19 cellular contexts compared by ENCODE assay signal in the genomic region with DNA sequence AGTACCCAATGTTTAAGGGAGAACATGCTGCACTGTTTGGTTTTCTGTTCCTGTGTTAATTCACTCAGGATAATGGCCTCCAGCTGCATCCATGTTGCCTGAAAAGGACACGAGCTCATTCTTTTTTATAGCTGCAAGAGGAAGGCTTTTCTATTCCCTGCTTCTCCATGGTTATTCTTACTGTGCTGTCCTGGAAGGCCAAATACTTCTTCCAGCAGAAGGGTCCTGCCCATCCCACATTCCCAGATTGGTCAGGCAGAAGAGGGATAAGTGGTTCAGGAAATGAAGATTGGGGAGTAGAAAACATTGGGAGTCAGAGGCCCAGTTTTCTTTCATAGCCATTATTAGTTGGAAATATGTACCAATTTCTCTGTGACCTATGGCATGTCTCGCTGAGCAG.
A peak's percentile ranks its signal among the peaks of the same experiment; 100 is the strongest.
DNase-seq lines count a peak whose midpoint lies in the region; ATAC-seq and TF ChIP-seq lines count a peak whose summit lies in the region.
"Had no signal": no experiment of that assay in that cellular context is flagged by ENCODE, and none has a peak within 500 bp of the region (broad histone marks: within the 10 kb centered on the region; RNA-seq: fewer than 3 reads in every experiment).

No MANE protein-coding gene starts in this region.

- H3K27ac ChIP-seq in esophagus muscularis mucosa (replicated peaks in 1 of 4) (peak overlapping the region; percentile 92 to 99 (median 96)), psoas muscle (peak overlapping the region; percentile 83)
- H3K27ac ChIP-seq in naive thymus-derived CD4-positive, alpha-beta T cell (ENCODE audit: low read depth, low read length), result no peak overlapping the region

- H3K4me3 Mint-ChIP-seq in type B pancreatic cell, result peak overlapping the region; percentile 51
- H3K4me3 Mint-ChIP-seq in naive thymus-derived CD4-positive, alpha-beta T cell, result no peak overlapping the region
- H3K4me3 Mint-ChIP-seq: activated CD4-positive, alpha-beta T cell treated with anti-CD3 and anti-CD28 coated beads for 36 hours; activated naive CD8-positive, alpha-beta T cell; CD14-positive monocyte; central memory CD8-positive, alpha-beta T cell; stimulated activated memory B cell treated with anti-CD40 and anti-IgM and Interleukin-4, amounts not matched to agents 10 μg/mL and 1 μg/mL and 100 μg/mL, for 72 hours; T-helper 1 cell treated with Interleukin-12 subunit alpha and Interleukin-12 subunit beta and Interleukin-4 antibody, amounts not matched to agents 30 μg/mL and 1 μg/mL, for 36 hours had no signal

- no peaks in the 10 kb centered on the region for H3K27me3 ChIP-seq in esophagus muscularis mucosa
- no peaks in the 10 kb centered on the region for H3K27me3 ChIP-seq in psoas muscle (ENCODE audit: insufficient read depth in 3 of 3, low read length in 2 of 3)
- H3K27me3 ChIP-seq in naive thymus-derived CD4-positive, alpha-beta T cell (ENCODE audit: control insufficient read depth in 2 of 2, insufficient read depth in 2 of 2, low read length in 2 of 2), result no peaks in the 10 kb centered on the region

- H3K9me3 ChIP-seq in esophagus muscularis mucosa (no peaks in the 10 kb centered on the region), psoas muscle (no peaks in the 10 kb centered on the region)
- H3K9me3 ChIP-seq in naive thymus-derived CD4-positive, alpha-beta T cell (ENCODE audit: control insufficient read depth in 2 of 3, low read length in 3 of 3), result no peaks in the 10 kb centered on the region

- no peaks in the 10 kb centered on the region for H3K9me3 Mint-ChIP-seq in type B pancreatic cell
- H3K9me3 Mint-ChIP-seq in naive thymus-derived CD4-positive, alpha-beta T cell, result no peaks in the 10 kb centered on the region
- H3K9me3 Mint-ChIP-seq: CD14-positive monocyte; central memory CD8-positive, alpha-beta T cell; stimulated activated memory B cell treated with anti-CD40 and anti-IgM and Interleukin-4, amounts not matched to agents 10 μg/mL and 1 μg/mL and 100 μg/mL, for 72 hours; T-helper 1 cell treated with Interleukin-12 subunit alpha and Interleukin-12 subunit beta and Interleukin-4 antibody, amounts not matched to agents 30 μg/mL and 1 μg/mL, for 36 hours had no signal

- H3K4me3 ChIP-seq in esophagus muscularis mucosa (peak overlapping the region; percentile 62 to 79 (median 72)), psoas muscle (peak overlapping the region; percentile 70)
- no peak overlapping the region for H3K4me3 ChIP-seq in naive thymus-derived CD4-positive, alpha-beta T cell (ENCODE audit: low read length)

- no peak for TF ChIP-seq POLR2A in esophagus muscularis mucosa (IDR thresholded peaks at IDR 0.05; ENCODE audit: low read depth)

- peak overlapping the region; percentile 62 for H3K27ac Mint-ChIP-seq in type B pancreatic cell
- no peak overlapping the region for H3K27ac Mint-ChIP-seq in naive thymus-derived CD4-positive, alpha-beta T cell
- H3K27ac Mint-ChIP-seq: activated CD4-positive, alpha-beta T cell treated with anti-CD3 and anti-CD28 coated beads for 36 hours; activated naive CD8-positive, alpha-beta T cell; stimulated activated memory B cell treated with anti-CD40 and anti-IgM and Interleukin-4, amounts not matched to agents 10 μg/mL and 1 μg/mL and 100 μg/mL, for 72 hours; T-helper 1 cell treated with Interleukin-12 subunit alpha and Interleukin-12 subunit beta and Interleukin-4 antibody, amounts not matched to agents 30 μg/mL and 1 μg/mL, for 36 hours had no signal

- WGBS in esophagus muscularis mucosa, result 34% methylated on average over 2 of the region's 2 CpGs
- WGBS in psoas muscle, 3 donors, result 44 to 54% (median 48%) methylated on average over 2 of the region's 2 CpGs

- H3K36me3 ChIP-seq in esophagus muscularis mucosa, result peaks cover 0 to 7% (median 2%) of the 10 kb centered on the region in 4 donors
- H3K36me3 ChIP-seq in psoas muscle (ENCODE audit: insufficient read depth in 1 of 2, low read depth in 1 of 2), result peaks cover 0 to 3% of the 10 kb centered on the region in 2 donors
- peaks cover 0 to 19% (median 0%) of the 10 kb centered on the region in 3 experiments for H3K36me3 ChIP-seq in naive thymus-derived CD4-positive, alpha-beta T cell (ENCODE audit: control insufficient read depth in 2 of 3, insufficient read depth in 3 of 3, low read length in 3 of 3)

- peaks cover 48% of the 10 kb centered on the region for H3K4me1 Mint-ChIP-seq in type B pancreatic cell (ENCODE audit: unreplicated experiment)
- H3K4me1 Mint-ChIP-seq in naive thymus-derived CD4-positive, alpha-beta T cell, result peaks cover 0 to 2% (median 0%) of the 10 kb centered on the region in 7 donors
- H3K4me1 Mint-ChIP-seq: activated CD4-positive, alpha-beta T cell treated with anti-CD3 and anti-CD28 coated beads for 36 hours; central memory CD8-positive, alpha-beta T cell; stimulated activated memory B cell treated with anti-CD40 and anti-IgM and Interleukin-4, amounts not matched to agents 10 μg/mL and 1 μg/mL and 100 μg/mL, for 72 hours had no signal

- POLR2A ChIA-PET in naive thymus-derived CD4-positive, alpha-beta T cell (lab: Charles Lee), result interaction anchor here (0.7 kb wide), 1 partner anchor 9 kb away, joined by 3 read pairs; no protein-coding TSS in a partner anchor

- TF ChIP-seq EP300 in esophagus muscularis mucosa (IDR thresholded peaks at IDR 0.05), result no peak

- peaks cover 77 to 83% (median 79%) of the 10 kb centered on the region in 4 donors for H3K4me1 ChIP-seq in esophagus muscularis mucosa
- H3K4me1 ChIP-seq in psoas muscle, result peaks cover 57% of the 10 kb centered on the region
- no peaks in the 10 kb centered on the region for H3K4me1 ChIP-seq in naive thymus-derived CD4-positive, alpha-beta T cell (ENCODE audit: control insufficient read depth in 2 of 2, insufficient read depth in 2 of 2, low read length in 2 of 2)

- peak; percentile 1 for DNase-seq in activated CD8-positive, alpha-beta memory T cell treated with anti-CD3 and anti-CD28 coated beads, Interleukin-2, amount 50 U/mL, for 48 hours
- DNase-seq in activated CD8-positive, alpha-beta memory T cell treated with anti-CD3 and anti-CD28 coated beads, Interleukin-2, amount 50 U/mL, for 4 hours, result no peak
- DNase-seq in esophagus muscularis mucosa (ENCODE audit: extremely low spot score), result no peak
- DNase-seq in psoas muscle, result no peak
- DNase-seq in type B pancreatic cell (ENCODE audit: extremely low spot score, unreplicated experiment), result peak; percentile 16
- no peak for DNase-seq in naive thymus-derived CD4-positive, alpha-beta T cell
- no peak for DNase-seq in HUDEP-2 (lab: John Stamatoyannopoulos, UW; ENCODE audit: unreplicated experiment in 76 of 76)
- DNase-seq in NCI-H748 (lab: John Stamatoyannopoulos, UW; ENCODE audit: unreplicated experiment), result no peak
- DNase-seq: activated CD4-positive, alpha-beta T cell treated with anti-CD3 and anti-CD28 coated beads for 36 hours; activated T-cell treated with anti-CD3 and anti-CD28 coated beads for 4 hours; NCI-H1930; NCI-H774; RPMI8226 had no signal

- no peaks in the 10 kb centered on the region for H3K27me3 Mint-ChIP-seq in type B pancreatic cell
- no peaks in the 10 kb centered on the region for H3K27me3 Mint-ChIP-seq in naive thymus-derived CD4-positive, alpha-beta T cell
- H3K27me3 Mint-ChIP-seq: activated CD4-positive, alpha-beta T cell treated with anti-CD3 and anti-CD28 coated beads for 36 hours; activated naive CD8-positive, alpha-beta T cell; central memory CD8-positive, alpha-beta T cell; stimulated activated memory B cell treated with anti-CD40 and anti-IgM and Interleukin-4, amounts not matched to agents 10 μg/mL and 1 μg/mL and 100 μg/mL, for 72 hours had no signal

- ATAC-seq in psoas muscle, result no peak
- no peak for ATAC-seq in naive thymus-derived CD4-positive, alpha-beta T cell
- ATAC-seq: activated CD4-positive, alpha-beta T cell treated with anti-CD3 and anti-CD28 coated beads for 36 hours; esophagus mucosa; stimulated activated memory B cell treated with anti-CD40 and anti-IgM and Interleukin-4, amounts not matched to agents 10 μg/mL and 1 μg/mL and 100 μg/mL, for 72 hours had no signal

- peaks cover 15% of the 10 kb centered on the region for H3K36me3 Mint-ChIP-seq in type B pancreatic cell
- H3K36me3 Mint-ChIP-seq in naive thymus-derived CD4-positive, alpha-beta T cell, result peaks cover 0 to 38% (median 19%) of the 10 kb centered on the region in 5 donors

- TF ChIP-seq CTCF in esophagus muscularis mucosa (IDR thresholded peaks at IDR 0.05), result no peak
- TF ChIP-seq CTCF in psoas muscle (IDR thresholded peaks at IDR 0.05), result no peak
- no peak for TF ChIP-seq CTCF in type B pancreatic cell (conservative IDR thresholded peaks at IDR 0.05)

- CTCF ChIA-PET in naive thymus-derived CD4-positive, alpha-beta T cell (lab: Charles Lee), result no interaction called here

- intact Hi-C loops in esophagus muscularis mucosa (cut with DNase I) (loop anchor here (5.0 kb wide), 2 partner anchors 34 to 74 kb away; no protein-coding TSS in a partner anchor), psoas muscle (cut with DNase I) (no loop called here)
- intact Hi-C loops in naive thymus-derived CD4-positive, alpha-beta T cell (cut with micrococcal nuclease), result no loop called here

Comparison
In these comparisons a context has a peak if more than half of its experiments do, and no peak if none do; other contexts are left out.
1. DNase-seq: peak in activated CD8-positive, alpha-beta memory T cell treated with anti-CD3 and anti-CD28 coated beads, Interleukin-2, amount 50 U/mL, for 48 hours (single experiment) and type B pancreatic cell (single experiment); none in activated CD8-positive, alpha-beta memory T cell treated with anti-CD3 and anti-CD28 coated beads, Interleukin-2, amount 50 U/mL, for 4 hours (single experiment), esophagus muscularis mucosa (single experiment), psoas muscle (0 of 2), naive thymus-derived CD4-positive, alpha-beta T cell (0 of 9), HUDEP-2 (0 of 76) and NCI-H748 (single experiment).